9 cellular contexts compared by ENCODE assay signal in the genomic region with DNA sequence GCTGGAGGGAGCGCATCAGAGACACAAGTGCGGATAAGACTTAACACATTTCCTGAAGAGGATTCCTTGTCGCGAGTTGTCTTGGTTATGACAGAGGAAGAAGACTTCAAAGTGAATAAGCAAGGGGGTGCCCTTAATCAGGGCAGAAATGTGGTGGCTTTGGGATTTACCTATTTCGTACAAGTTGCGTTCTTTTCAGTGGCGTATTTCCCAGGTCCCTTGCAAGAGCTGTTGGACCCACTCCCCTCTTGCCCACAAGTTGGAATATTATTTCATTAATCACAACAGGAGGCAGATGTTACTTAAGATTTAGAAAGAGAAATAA.
DNase-seq lines count a peak whose midpoint lies in the region; TF ChIP-seq lines count a peak whose summit lies in the region.
"Had no signal": no experiment of that assay in that cellular context is flagged by ENCODE, and none has a peak within 500 bp of the region (broad histone marks: within the 10 kb centered on the region; RNA-seq: fewer than 3 reads in every experiment).

No MANE protein-coding gene starts in this region.

- H3K27me3 ChIP-seq in ascending aorta: no peaks in the 10 kb centered on the region
- H3K27me3 ChIP-seq in layer of hippocampus (ENCODE audit: control insufficient read depth, insufficient read depth, low read length): no peaks in the 10 kb centered on the region
- H3K27me3 ChIP-seq: BLaER1 had no signal

- peak overlapping the region; percentile 63 to 67 for H3K4me3 ChIP-seq in ascending aorta
- H3K4me3 ChIP-seq: BLaER1 had no signal

- peak; percentile 6 for DNase-seq in NCI-H524 treated with DMSO at 0.1 percent for 48 hours (lab: John Stamatoyannopoulos, UW)
- no peak for DNase-seq in NCI-H524 (lab: John Stamatoyannopoulos, UW)
- DNase-seq in ascending aorta (ENCODE audit: low spot score in 2 of 2): no peak
- peak; percentile 83 for DNase-seq in superior temporal gyrus (ENCODE audit: extremely low spot score)
- no peak for DNase-seq in posterior cingulate gyrus
- no peak for DNase-seq in NCI-H82 treated with DMSO at 0.1 percent for 48 hours (lab: John Stamatoyannopoulos, UW; ENCODE audit: unreplicated experiment)
- DNase-seq in effector CD8-positive, alpha-beta T cell (lab: John Stamatoyannopoulos, UW): no peak

- no peaks in the 10 kb centered on the region for H3K36me3 ChIP-seq in ascending aorta
- H3K36me3 ChIP-seq: BLaER1 had no signal

- no peak for TF ChIP-seq CTCF in ascending aorta (IDR thresholded peaks at IDR 0.05)

- H3K9me3 ChIP-seq in ascending aorta: no peaks in the 10 kb centered on the region
- H3K9me3 ChIP-seq: BLaER1 had no signal

- H3K4me1 ChIP-seq in ascending aorta: no peaks in the 10 kb centered on the region
- H3K4me1 ChIP-seq: BLaER1 had no signal

- intact Hi-C loops in ascending aorta (cut with DNase I) (no loop called here), posterior cingulate gyrus (cut with DNase I) (loop anchor here (10.0 kb wide), 1 partner anchor 1037 kb away; the partner anchor contains the start of gene KCTD3)

- H3K27ac ChIP-seq in ascending aorta (no peak overlapping the region), layer of hippocampus (ENCODE audit: low read depth, low read length) (peak overlapping the region; percentile 94)
- H3K27ac ChIP-seq: BLaER1 had no signal

Comparison
In these comparisons a context has a peak if more than half of its experiments do, and no peak if none do; other contexts are left out.
1. DNase-seq: peak in NCI-H524 treated with DMSO at 0.1 percent for 48 hours (single experiment) and superior temporal gyrus (single experiment); none in NCI-H524 (0 of 2), ascending aorta (0 of 2), posterior cingulate gyrus (0 of 10), NCI-H82 treated with DMSO at 0.1 percent for 48 hours (single experiment) and effector CD8-positive, alpha-beta T cell (single experiment).